ENCODE assay signal across 19 cellular contexts in the genomic region with DNA sequence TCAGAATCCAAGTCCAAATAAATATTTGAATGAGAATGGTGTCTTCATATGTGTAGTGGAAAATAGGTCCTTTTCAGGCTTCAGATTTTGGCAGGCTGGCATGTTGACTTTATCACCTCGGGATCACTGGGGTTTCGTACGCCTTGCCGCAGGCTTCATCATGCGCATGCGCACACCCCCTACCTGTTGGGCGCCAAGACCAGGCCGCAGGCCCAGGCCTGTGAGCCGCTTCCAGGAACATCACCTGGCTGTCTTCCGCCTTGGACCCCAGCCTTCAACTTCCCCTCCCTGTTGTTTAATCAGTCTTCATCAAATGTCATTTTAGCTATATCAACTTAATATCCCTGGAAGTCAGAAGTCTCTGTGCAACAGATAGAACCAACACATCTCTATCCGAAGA.
"Had no signal": no experiment of that assay in that cellular context is flagged by ENCODE, and none has a peak within 500 bp of the region (broad histone marks: within the 10 kb centered on the region; RNA-seq: fewer than 3 reads in every experiment).

No MANE protein-coding gene starts in this region.

- H3K4me1 ChIP-seq: gastroesophageal sphincter, heart left ventricle, lower lobe of right lung, tibial artery had no signal

- H3K27ac Mint-ChIP-seq: activated CD4-positive, alpha-beta T cell treated with anti-CD3 and anti-CD28 coated beads, Interleukin-2, amount 10 ng/mL, durations not matched to agents 24 days and 14 days; activated CD8-positive, alpha-beta T cell treated with anti-CD3 and anti-CD28 coated beads for 36 hours; activated naive CD8-positive, alpha-beta T cell treated with anti-CD3 and anti-CD28 coated beads, Interleukin-2, amount 10 ng/mL, durations not matched to agents 7 days and 5 days; activated T-cell treated with anti-CD3 and anti-CD28 coated beads, Interleukin-2, amount 50 U/mL, for 24 hours; activated T-helper 2 cell treated with anti-CD3 and anti-CD28 coated beads, Interferon-gamma antibody, Interleukin-2, Interleukin-4, amounts not matched to agents 10 μg/mL and 5 μg/mL and 100 μg/mL, durations not matched to agents 14 hours and 24 hours and 36 hours; mesothelial cell of epicardium; natural killer cell treated with Interleukin-12 subunit alpha and Interleukin-12 subunit beta and Interleukin-15 and Interleukin-18, amount 100 ng/mL, for 72 hours had no signal

- H3K27me3 Mint-ChIP-seq: activated CD4-positive, alpha-beta T cell treated with anti-CD3 and anti-CD28 coated beads, Interleukin-2, amount 10 ng/mL, durations not matched to agents 24 days and 14 days; activated CD8-positive, alpha-beta T cell treated with anti-CD3 and anti-CD28 coated beads for 36 hours; activated naive CD8-positive, alpha-beta T cell treated with anti-CD3 and anti-CD28 coated beads, Interleukin-2, amount 10 ng/mL, durations not matched to agents 7 days and 5 days; activated T-cell treated with anti-CD3 and anti-CD28 coated beads, Interleukin-2, amount 50 U/mL, for 24 hours; natural killer cell treated with Interleukin-12 subunit alpha and Interleukin-12 subunit beta and Interleukin-15 and Interleukin-18, amount 100 ng/mL, for 72 hours had no signal

- H3K9me3 ChIP-seq: heart left ventricle, lower lobe of right lung, tibial artery had no signal

- H3K27me3 ChIP-seq: gastroesophageal sphincter, heart left ventricle, tibial artery had no signal

- H3K4me3 ChIP-seq: gastroesophageal sphincter, heart left ventricle, lower lobe of right lung, tibial artery had no signal

- H3K36me3 ChIP-seq: gastroesophageal sphincter, heart left ventricle, lower lobe of right lung, tibial artery had no signal

- DNase-seq: activated CD4-positive, alpha-beta T cell treated with anti-CD3 and anti-CD28 coated beads, Interleukin-2, amount 10 ng/mL, durations not matched to agents 24 days and 14 days; activated CD4-positive, CD25-positive, alpha-beta regulatory T cell; activated CD8-positive, alpha-beta T cell treated with anti-CD3 and anti-CD28 coated beads for 36 hours; activated naive CD4-positive, alpha-beta T cell treated with Interleukin-2 at 50 U/mL for 16 hours; activated naive CD8-positive, alpha-beta T cell treated with anti-CD3 and anti-CD28 coated beads, Interleukin-2, amount 10 ng/mL, durations not matched to agents 7 days and 5 days; activated T-cell treated with anti-CD3 and anti-CD28 coated beads, Interleukin-2, amount 50 U/mL, for 24 hours; amygdala; dermis blood vessel endothelial cell; effector memory CD4-positive, alpha-beta T cell; heart left ventricle; lower lobe of right lung; occipital lobe; stimulated activated CD4-positive, alpha-beta T cell treated with anti-CD3 and anti-CD28 coated beads, Interleukin-2, amount 100 ng/mL, for 24 hours; stimulated activated naive CD4-positive, alpha-beta T cell treated with Interleukin-2 at 50 U/mL for 16 hours; tibial artery had no signal

- H3K36me3 Mint-ChIP-seq: activated naive CD8-positive, alpha-beta T cell treated with anti-CD3 and anti-CD28 coated beads, Interleukin-2, amount 10 ng/mL, durations not matched to agents 7 days and 5 days; mesothelial cell of epicardium; natural killer cell treated with Interleukin-12 subunit alpha and Interleukin-12 subunit beta and Interleukin-15 and Interleukin-18, amount 100 ng/mL, for 72 hours had no signal

- ATAC-seq: activated CD8-positive, alpha-beta T cell treated with anti-CD3 and anti-CD28 coated beads for 36 hours; gastroesophageal sphincter; heart left ventricle; lower lobe of right lung; natural killer cell treated with Interleukin-12 subunit alpha and Interleukin-12 subunit beta and Interleukin-15 and Interleukin-18, amount 100 ng/mL, for 72 hours had no signal

- H3K27ac ChIP-seq: gastroesophageal sphincter, heart left ventricle, lower lobe of right lung, tibial artery had no signal

- H3K4me1 Mint-ChIP-seq: activated CD4-positive, alpha-beta T cell treated with anti-CD3 and anti-CD28 coated beads, Interleukin-2, amount 10 ng/mL, durations not matched to agents 24 days and 14 days; activated naive CD8-positive, alpha-beta T cell treated with anti-CD3 and anti-CD28 coated beads, Interleukin-2, amount 10 ng/mL, durations not matched to agents 7 days and 5 days had no signal

- H3K4me3 Mint-ChIP-seq: activated CD4-positive, alpha-beta T cell treated with anti-CD3 and anti-CD28 coated beads, Interleukin-2, amount 10 ng/mL, durations not matched to agents 24 days and 14 days; activated CD8-positive, alpha-beta T cell treated with anti-CD3 and anti-CD28 coated beads for 36 hours; activated naive CD8-positive, alpha-beta T cell treated with anti-CD3 and anti-CD28 coated beads, Interleukin-2, amount 10 ng/mL, durations not matched to agents 7 days and 5 days; activated T-cell treated with anti-CD3 and anti-CD28 coated beads, Interleukin-2, amount 50 U/mL, for 24 hours; mesothelial cell of epicardium; natural killer cell treated with Interleukin-12 subunit alpha and Interleukin-12 subunit beta and Interleukin-15 and Interleukin-18, amount 100 ng/mL, for 72 hours had no signal

- H3K9me3 Mint-ChIP-seq: activated CD4-positive, alpha-beta T cell treated with anti-CD3 and anti-CD28 coated beads, Interleukin-2, amount 10 ng/mL, durations not matched to agents 24 days and 14 days; activated CD8-positive, alpha-beta T cell treated with anti-CD3 and anti-CD28 coated beads for 36 hours; activated T-cell treated with anti-CD3 and anti-CD28 coated beads, Interleukin-2, amount 50 U/mL, for 24 hours; activated T-helper 2 cell treated with anti-CD3 and anti-CD28 coated beads, Interferon-gamma antibody, Interleukin-2, Interleukin-4, amounts not matched to agents 10 μg/mL and 5 μg/mL and 100 μg/mL, durations not matched to agents 14 hours and 24 hours and 36 hours; mesothelial cell of epicardium had no signal
